In genomic region chr9:101380295-101380694, GRCh38 we compare ENCODE assay signal across 1 cellular context.
TF ChIP-seq lines count a peak whose summit lies in the region.

No MANE protein-coding gene starts in this region.

TF ChIP-seq in HepG2, 621 proteins besides CTCF, POLR2A, EP300 and RAD21:
- no peak for TF ChIP-seq SIN3B (IDR thresholded peaks at IDR 0.05; ENCODE audit: low read length)
- TF ChIP-seq ARID2 (CRISPR knock-in tag; IDR thresholded peaks at IDR 0.05; ENCODE audit: borderline replicate concordance), result no peak
- no peak for TF ChIP-seq ZNF7 (CRISPR knock-in tag; IDR thresholded peaks at IDR 0.05)
- TF ChIP-seq TAF1 (CRISPR knock-in tag; IDR thresholded peaks at IDR 0.05), result no peak
- 0 out of 2 replicates have a peak, but pooled peaks have one; percentile 12 for TF ChIP-seq ZMYM4 (CRISPR knock-in tag; IDR thresholded peaks at IDR 0.05)
